ENCODE assay signal across 1 cellular context in genomic region chrX:149630681-149631292, GRCh38.
TF ChIP-seq lines count a peak whose summit lies in the region.

No MANE protein-coding gene starts in this region.

TF ChIP-seq in HepG2, 621 proteins besides CTCF, POLR2A, EP300 and RAD21:
- TF ChIP-seq MYC (CRISPR knock-in tag; IDR thresholded peaks at IDR 0.05; ENCODE audit: borderline replicate concordance) (0 out of 2 replicates have a peak, but pooled peaks have one; percentile 0), SRSF1 (optimal IDR thresholded peaks at IDR 0.05; ENCODE audit: low read depth, low read length) (no peak), ZNF564 (CRISPR knock-in tag; IDR thresholded peaks at IDR 0.05) (peak; percentile 98)
